24 cellular contexts compared by ENCODE assay signal in the genomic region with DNA sequence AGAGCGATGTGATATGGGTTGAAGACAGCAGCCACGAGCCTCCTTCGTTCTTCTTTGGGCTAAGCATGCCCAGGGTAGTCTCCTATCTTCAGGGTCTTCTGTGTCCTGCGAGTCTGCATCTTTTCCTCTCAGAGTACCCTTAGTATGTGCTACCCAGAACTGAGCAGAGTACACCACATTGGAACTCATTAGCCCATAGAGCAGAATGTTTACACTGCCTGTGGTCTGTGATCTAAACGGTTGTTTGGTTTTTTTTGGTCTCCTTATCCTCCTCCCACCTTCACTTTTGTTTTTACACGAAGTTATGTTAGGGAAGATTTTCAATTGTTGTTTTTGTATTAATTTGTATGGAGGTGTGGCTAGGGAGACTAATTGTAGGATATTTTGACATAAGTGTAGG.
DNase-seq lines count a peak whose midpoint lies in the region; ATAC-seq, FAIRE-seq and TF ChIP-seq lines count a peak whose summit lies in the region.
"Had no signal": no experiment of that assay in that cellular context is flagged by ENCODE, and none has a peak within 500 bp of the region (broad histone marks: within the 10 kb centered on the region; RNA-seq: fewer than 3 reads in every experiment).

No MANE protein-coding gene starts in this region.

- no peak overlapping the region for H3K4me3 Mint-ChIP-seq in GM23338
- H3K4me3 Mint-ChIP-seq: CD8-positive, alpha-beta T cell; dendritic cell treated with granulocyte-macrophage colony-stimulating factor and Interleukin-4, amounts not matched to agents 40 ng/mL and 50 ng/mL, for 4 days; memory B cell; naive B cell; stimulated activated memory B cell treated with anti-CD40 and anti-IgM and Interleukin-4, amounts not matched to agents 10 μg/mL and 1 μg/mL and 100 μg/mL, for 72 hours had no signal

- H2AFZ ChIP-seq in GM23338 (no peak overlapping the region), K562 (ENCODE audit: low read depth, low read length) (no peak overlapping the region)
- H2AFZ ChIP-seq: hepatocyte had no signal

- H3K27ac Mint-ChIP-seq in GM23338 = peak overlapping the region; percentile 20; the same call in 1 of the 2 replicates
- H3K27ac Mint-ChIP-seq: dendritic cell treated with granulocyte-macrophage colony-stimulating factor and Interleukin-4, amounts not matched to agents 40 ng/mL and 50 ng/mL, for 4 days; memory B cell; stimulated activated memory B cell treated with anti-CD40 and anti-IgM and Interleukin-4, amounts not matched to agents 10 μg/mL and 1 μg/mL and 100 μg/mL, for 72 hours had no signal

- TF ChIP-seq EP300 in K562 (IDR thresholded peaks at IDR 0.05; ENCODE audit: low read length) = no peak

- ATAC-seq in GM18498 (IDR thresholded peaks at IDR 0.05; ENCODE audit: unreplicated experiment) = peak; percentile 69
- ATAC-seq in GM23338 = no peak
- ATAC-seq in K562 = peak; percentile 83
- ATAC-seq: CD8-positive, alpha-beta T cell; stimulated activated memory B cell treated with anti-CD40 and anti-IgM and Interleukin-4, amounts not matched to agents 10 μg/mL and 1 μg/mL and 100 μg/mL, for 72 hours had no signal

- H3K9me3 ChIP-seq in K562 (replicated peaks; ENCODE audit: control insufficient read depth, insufficient read depth, low read depth, low read length) (no peaks in the 10 kb centered on the region), HAP-1 (no peaks in the 10 kb centered on the region)
- H3K9me3 ChIP-seq: breast epithelium, right atrium auricular region, SJCRH30, thoracic aorta had no signal

- POLR2A ChIA-PET in K562 (lab: Yijun Ruan, JAX) = interaction anchor here (0.6 to 1.5 kb wide), 2 partner anchors 15 to 938 kb away, joined by 3 to 5 read pairs; no protein-coding TSS in a partner anchor

- 50% methylated on average over 6 of the region's 6 CpGs for whole genome bisulfite sequencing in K562 (ENCODE audit: insufficient coverage, low coverage, missing lambda C conversion rate)

- H3K4me3 ChIP-seq in GM23338 (no peak overlapping the region), K562 (no peak overlapping the region), HAP-1 (no peak overlapping the region)
- H3K4me3 ChIP-seq: breast epithelium, hepatocyte, right atrium auricular region, SJCRH30, thoracic aorta had no signal

- TF ChIP-seq POLR2A in K562 (conservative IDR thresholded peaks at IDR 0.05) = no peak

- H3K27me3 Mint-ChIP-seq in GM23338 (ENCODE audit: insufficient read depth, low read depth, poor library complexity) = no peaks in the 10 kb centered on the region
- H3K27me3 Mint-ChIP-seq: dendritic cell treated with granulocyte-macrophage colony-stimulating factor and Interleukin-4, amounts not matched to agents 40 ng/mL and 50 ng/mL, for 4 days; memory B cell; naive B cell; stimulated activated memory B cell treated with anti-CD40 and anti-IgM and Interleukin-4, amounts not matched to agents 10 μg/mL and 1 μg/mL and 100 μg/mL, for 72 hours had no signal

- no peaks in the 10 kb centered on the region; the same call in 2 of the 3 replicates for H3K4me1 Mint-ChIP-seq in GM23338

- no peaks in the 10 kb centered on the region for H3F3A ChIP-seq in GM23338 (replicated peaks; ENCODE audit: low read depth)

- H3K4me1 ChIP-seq in GM23338 (ENCODE audit: insufficient read depth) (no peaks in the 10 kb centered on the region), K562 (replicated peaks in 1 of 2; ENCODE audit: control insufficient read depth in 2 of 2, insufficient read depth in 2 of 2, low read length in 2 of 2) (peaks cover 0 to 17% of the 10 kb centered on the region in 2 experiments; a peak in 2 of 5 replicates), HAP-1 (peaks cover 3% of the 10 kb centered on the region)
- H3K4me1 ChIP-seq: breast epithelium had no signal

- H3K79me2 ChIP-seq in GM23338 (replicated peaks; ENCODE audit: insufficient read depth) = no peaks in the 10 kb centered on the region
- H3K79me2 ChIP-seq in K562 (ENCODE audit: control insufficient read depth, insufficient read depth, low read length) = no peaks in the 10 kb centered on the region

- FAIRE-seq in K562 (lab: Jason Lieb, UNC) = no peak
- FAIRE-seq: endothelial cell of umbilical vein, GM18507, keratinocyte had no signal

- H3K9me3 Mint-ChIP-seq in GM23338 = no peaks in the 10 kb centered on the region
- H3K9me3 Mint-ChIP-seq: CD8-positive, alpha-beta T cell; dendritic cell treated with granulocyte-macrophage colony-stimulating factor and Interleukin-4, amounts not matched to agents 40 ng/mL and 50 ng/mL, for 4 days; memory B cell; naive B cell; stimulated activated memory B cell treated with anti-CD40 and anti-IgM and Interleukin-4, amounts not matched to agents 10 μg/mL and 1 μg/mL and 100 μg/mL, for 72 hours had no signal

- no peak overlapping the region for H3K27ac ChIP-seq in GM23338 (ENCODE audit: low read depth)
- no peak overlapping the region for H3K27ac ChIP-seq in K562 (ENCODE audit: extremely low read depth, low read depth, low read length)
- H3K27ac ChIP-seq: breast epithelium, hepatocyte, right atrium auricular region, SJCRH30, thoracic aorta had no signal

- H3K9ac ChIP-seq in K562 (ENCODE audit: insufficient read depth in 1 of 2, low read depth in 2 of 2, low read length in 2 of 2) = no peak overlapping the region

- no peak for TF ChIP-seq RAD21 in K562 (CRISPR knock-in tag; conservative IDR thresholded peaks at IDR 0.05 in 1 of 2, IDR thresholded peaks at IDR 0.05 in 1 of 2)

- in situ Hi-C loops in K562 (cut with MboI) = no loop called here
- in situ Hi-C loops in HAP-1 (cut with MboI; ENCODE audit: low sequenced_read_pairs) = no loop called here

- no peaks in the 10 kb centered on the region for H4K20me1 ChIP-seq in GM23338 (replicated peaks; ENCODE audit: insufficient read depth)
- H4K20me1 ChIP-seq in K562 (replicated peaks; ENCODE audit: control insufficient read depth, insufficient read depth, low read length) = no peaks in the 10 kb centered on the region

- BruUV-seq in K562 (replicated peaks; lab: Mats Ljungman, UMichigan) = no TSS peak

- H3K36me3 Mint-ChIP-seq in GM23338 (ENCODE audit: low read depth) = no peaks in the 10 kb centered on the region; the same call in 2 of the 3 replicates

- no peaks in the 10 kb centered on the region for H3K9me2 ChIP-seq in GM23338 (ENCODE audit: insufficient read depth)

- H3K36me3 ChIP-seq in GM23338 (ENCODE audit: insufficient read depth) (no peaks in the 10 kb centered on the region), K562 (ENCODE audit: control insufficient read depth, insufficient read depth, low read length) (peaks cover 3% of the 10 kb centered on the region; the same call in 1 of the 3 replicates), HAP-1 (replicated peaks) (no peaks in the 10 kb centered on the region)
- H3K36me3 ChIP-seq: breast epithelium, SJCRH30, thoracic aorta had no signal

- H3K4me2 ChIP-seq in GM23338 (no peak overlapping the region), K562 (ENCODE audit: insufficient read depth, low read length) (no peak overlapping the region)

- DNase-seq in GM23338 (ENCODE audit: low spot score) = no peak
- peak; percentile 56 for DNase-seq in M059J (ENCODE audit: low read depth)
- DNase-seq in K562 (ENCODE audit: extremely low read depth in 1 of 4, low spot score in 3 of 4) = no peak
- DNase-seq in SHP77 (lab: John Stamatoyannopoulos, UW) = no peak
- no peak for DNase-seq in putamen (ENCODE audit: low spot score)
- no peak for DNase-seq in HAP-1 (ENCODE audit: low spot score in 2 of 2)
- no peak for DNase-seq in stimulated activated CD4-positive, alpha-beta T cell treated with anti-CD3 and anti-CD28 coated beads, Interleukin-4, amount 100 ng/mL, for 24 hours
- DNase-seq: CD8-positive, alpha-beta T cell; DMS79; MM.1S; naive B cell; NCI-H748 treated with DMSO at 0.1 percent for 48 hours; SJCRH30 had no signal

- H3K27me3 ChIP-seq in GM23338 (ENCODE audit: insufficient read depth) = no peaks in the 10 kb centered on the region
- no peaks in the 10 kb centered on the region for H3K27me3 ChIP-seq in K562 (ENCODE audit: control insufficient read depth in 2 of 2, insufficient read depth in 2 of 2, low read length in 2 of 2)
- H3K27me3 ChIP-seq in HAP-1 (ENCODE audit: low read depth) = no peaks in the 10 kb centered on the region
- H3K27me3 ChIP-seq: breast epithelium, hepatocyte, right atrium auricular region, SJCRH30 had no signal

- intact Hi-C loops in K562 (cut with micrococcal nuclease) = no loop called here

- TF ChIP-seq CTCF in GM23338 (conservative IDR thresholded peaks at IDR 0.05; ENCODE audit: low read depth in 2 of 2) (no peak), K562 (IDR thresholded peaks at IDR 0.05 in 2 of 3, conservative IDR thresholded peaks at IDR 0.05 in 1 of 3; ENCODE audit: insufficient read depth in 2 of 3, low read depth in 1 of 3, low read length in 3 of 3) (no peak)

- no peaks in the 10 kb centered on the region for H3K9me1 ChIP-seq in K562 (ENCODE audit: control insufficient read depth, insufficient read depth, low read length)

- CTCF ChIA-PET in K562 (lab: Yijun Ruan, JAX; ENCODE audit: low intra/inter-chr PET ratio) = no interaction called here

TF ChIP-seq in K562, 482 proteins besides CTCF, POLR2A, EP300 and RAD21 (continues in another document):
- 0 out of 2 replicates have a peak, but pooled peaks have one; percentile 23 for TF ChIP-seq SOX6 (IDR thresholded peaks at IDR 0.05)
- no peak for TF ChIP-seq MBD2 (IDR thresholded peaks at IDR 0.05; ENCODE audit: borderline replicate concordance, low read depth)
- 0 out of 2 replicates have a peak, but pooled peaks have one; percentile 7 for TF ChIP-seq ZNF384 (IDR thresholded peaks at IDR 0.05; ENCODE audit: low read depth, low read length)
- no peak for TF ChIP-seq ETV5 (CRISPR knock-in tag; IDR thresholded peaks at IDR 0.05; ENCODE audit: low read depth)
- TF ChIP-seq, protein P1, sequence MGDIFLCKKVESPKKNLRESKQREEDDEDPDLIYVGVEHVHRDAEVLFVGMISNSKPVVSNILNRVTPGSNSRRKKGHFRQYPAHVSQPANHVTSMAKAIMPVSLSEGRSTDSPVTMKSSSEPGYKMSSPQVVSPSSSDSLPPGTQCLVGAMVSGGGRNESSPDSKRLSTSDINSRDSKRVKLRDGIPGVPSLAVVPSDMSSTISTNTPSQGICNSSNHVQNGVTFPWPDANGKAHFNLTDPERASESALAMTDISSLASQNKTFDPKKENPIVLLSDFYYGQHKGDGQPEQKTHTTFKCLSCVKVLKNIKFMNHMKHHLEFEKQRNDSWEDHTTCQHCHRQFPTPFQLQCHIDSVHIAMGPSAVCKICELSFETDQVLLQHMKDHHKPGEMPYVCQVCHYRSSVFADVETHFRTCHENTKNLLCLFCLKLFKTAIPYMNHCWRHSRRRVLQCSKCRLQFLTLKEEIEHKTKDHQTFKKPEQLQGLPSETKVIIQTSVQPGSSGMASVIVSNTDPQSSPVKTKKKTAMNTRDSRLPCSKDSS (IDR thresholded peaks at IDR 0.05; ENCODE audit: low read depth, partially characterized antibody) = no peak
- TF ChIP-seq SMARCC2 (IDR thresholded peaks at IDR 0.05; ENCODE audit: low read depth) = no peak
- no peak for TF ChIP-seq ETV1 (tag; conservative IDR thresholded peaks at IDR 0.05; ENCODE audit: low read depth)
- no peak for TF ChIP-seq IRF2 (CRISPR knock-in tag; IDR thresholded peaks at IDR 0.05)
- TF ChIP-seq SREBF1 (IDR thresholded peaks at IDR 0.05; ENCODE audit: borderline replicate concordance, low read depth, low read length) = no peak
- no peak for TF ChIP-seq TCF3 (CRISPR knock-in tag; IDR thresholded peaks at IDR 0.05)
- no peak for TF ChIP-seq MXI1 (IDR thresholded peaks at IDR 0.05; ENCODE audit: low read depth, low read length)
